ENCODE assay signal across 2 cellular contexts in genomic region chr3:151003772-151004127, GRCh38.
A peak's percentile ranks its signal among the peaks of the same experiment; 100 is the strongest.
TF ChIP-seq lines count a peak whose summit lies in the region.

No MANE protein-coding gene starts in this region.

TF ChIP-seq in HCT116, 20 proteins besides CTCF, POLR2A, EP300 and RAD21:
- TF ChIP-seq MAX (IDR thresholded peaks at IDR 0.05): no peak
- no peak for TF ChIP-seq YY1 (IDR thresholded peaks at IDR 0.05; ENCODE audit: extremely low read depth, insufficient replicate concordance, low read depth, low read length)
- no peak for TF ChIP-seq SRF (IDR thresholded peaks at IDR 0.05; ENCODE audit: low read depth)
- no peak for TF ChIP-seq ZBTB33 (IDR thresholded peaks at IDR 0.05; ENCODE audit: extremely low read depth, insufficient replicate concordance, low read length)
TF ChIP-seq in HCT116: peak in this region for 0.

TF ChIP-seq in K562, 482 proteins besides CTCF, POLR2A, EP300 and RAD21:
- TF ChIP-seq FOXA1 (IDR thresholded peaks at IDR 0.05; ENCODE audit: borderline replicate concordance) (no peak), SP2 (IDR thresholded peaks at IDR 0.05; ENCODE audit: extremely low read depth, low read depth, low read length, poor library complexity, severe bottlenecking) (no peak), MAFF (IDR thresholded peaks at IDR 0.05; ENCODE audit: low read length) (peak; percentile 72), BDP1 (IDR thresholded peaks at IDR 0.05; ENCODE audit: insufficient read depth, insufficient read length) (no peak), ZNF316 (IDR thresholded peaks at IDR 0.05) (peak; percentile 53), CBFB (CRISPR knock-in tag; IDR thresholded peaks at IDR 0.05) (no peak), C11orf30 (IDR thresholded peaks at IDR 0.05; ENCODE audit: low read depth) (peak; percentile 36), CTBP1 (IDR thresholded peaks at IDR 0.05; ENCODE audit: borderline replicate concordance) (no peak), SREBF2 (CRISPR knock-in tag; IDR thresholded peaks at IDR 0.05) (no peak), MAFK (IDR thresholded peaks at IDR 0.05; ENCODE audit: low read length) (peak; percentile 80), GABPB2 (CRISPR knock-in tag; conservative IDR thresholded peaks at IDR 0.05) (no peak)
